8 cellular contexts compared by ENCODE assay signal in the genomic region with DNA sequence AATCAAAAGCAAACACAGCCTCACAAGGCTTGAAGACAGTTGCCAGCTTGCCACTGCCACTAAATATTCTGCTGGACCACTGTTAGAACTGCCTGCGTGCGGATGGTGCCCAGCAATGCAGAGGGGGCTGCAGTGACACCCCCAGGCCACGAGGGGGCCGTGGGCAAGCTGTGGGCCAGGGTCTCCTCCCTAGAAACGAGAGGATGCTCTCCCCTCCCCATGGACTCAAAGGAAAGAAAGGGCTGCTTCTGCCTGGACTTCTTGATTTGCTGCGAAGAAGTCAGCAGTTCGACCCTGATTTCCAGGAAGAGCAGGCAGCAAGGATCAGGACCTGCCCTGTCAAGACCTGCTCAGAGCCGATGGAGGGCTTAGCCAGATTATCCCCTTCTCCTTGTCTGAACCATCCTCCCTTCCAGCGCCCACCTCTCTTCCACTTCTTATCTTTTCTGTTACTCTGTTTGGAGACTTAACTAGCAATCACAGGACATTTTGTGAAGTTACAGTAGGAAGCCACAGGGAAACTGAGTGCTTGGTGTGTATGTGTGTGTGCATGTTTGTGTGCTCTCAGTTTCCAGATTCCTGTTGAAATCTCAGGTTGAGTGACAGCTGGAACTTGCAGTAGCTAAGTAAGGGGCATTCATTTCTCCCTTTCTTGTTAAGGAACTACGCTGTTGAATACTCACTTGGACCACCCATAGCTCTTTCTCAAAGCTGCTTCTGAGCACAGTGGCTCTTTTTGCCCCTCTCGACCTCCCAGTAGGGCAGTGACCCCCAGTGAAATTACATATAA. TPM values are rescaled to one million over a fixed set of nuclear protein-coding genes. Genes with fewer than 3 reads are reported as not detected.
A peak's percentile ranks its signal among the peaks of the same experiment; 100 is the strongest.
DNase-seq lines count a peak whose midpoint lies in the region; ATAC-seq, FAIRE-seq and TF ChIP-seq lines count a peak whose summit lies in the region.

No MANE protein-coding gene starts in this region.

- H3K27ac ChIP-seq in dorsolateral prefrontal cortex (peak overlapping the region in 56 of 59 donors; percentile 0 to 92 (median 74)), mesendoderm (ENCODE audit: low read depth, low read length) (no peak overlapping the region), thyroid gland (peak overlapping the region; percentile 74 to 92 (median 77))

- FAIRE-seq in D721Med (lab: Jason Lieb, UNC), result no peak

- no peaks in the 10 kb centered on the region for H3K9me3 ChIP-seq in thyroid gland

- no peak overlapping the region for H3K23ac ChIP-seq in mesendoderm (ENCODE audit: low read length)

- no peak overlapping the region for H3K4me2 ChIP-seq in mesendoderm (ENCODE audit: low read length)

- H3K27me3 ChIP-seq in dorsolateral prefrontal cortex (no peaks in the 10 kb centered on the region), mesendoderm (ENCODE audit: insufficient read depth, low read length, poor library complexity) (no peaks in the 10 kb centered on the region), thyroid gland (no peaks in the 10 kb centered on the region)

- H3K18ac ChIP-seq in mesendoderm (ENCODE audit: low read length), result no peak overlapping the region

- peak in 1 of 2 donors; percentile 26 for TF ChIP-seq POLR2A in thyroid gland (IDR thresholded peaks at IDR 0.05)

- ATAC-seq in GM21737 (IDR thresholded peaks at IDR 0.05; ENCODE audit: unreplicated experiment) (no peak), HG03520 (IDR thresholded peaks at IDR 0.05; ENCODE audit: unreplicated experiment) (no peak)

- H2BK15ac ChIP-seq in mesendoderm (replicated peaks; ENCODE audit: low read depth), result no peak overlapping the region

- peak; percentile 19 for DNase-seq in D721Med (ENCODE audit: insufficient read length, low spot score)
- DNase-seq in LNCaP clone FGC (ENCODE audit: low read depth), result no peak
- DNase-seq in activated CD4-positive, alpha-beta T cell treated with anti-CD3 and anti-CD28 coated beads for 4 hours, result peak; percentile 50
- DNase-seq in dorsolateral prefrontal cortex, result peak; percentile 52 to 79 (median 66)
- DNase-seq in mesendoderm, result peak; percentile 79
- peak; percentile 47 to 51 for DNase-seq in thyroid gland

- H3K4ac ChIP-seq in mesendoderm (ENCODE audit: low read depth, low read length), result no peak overlapping the region

- H3K4me1 ChIP-seq in mesendoderm (ENCODE audit: control insufficient read depth, low read depth, low read length), result peaks cover 11% of the 10 kb centered on the region
- H3K4me1 ChIP-seq in thyroid gland, result peaks cover 34 to 68% of the 10 kb centered on the region in 2 donors

- H3K36me3 ChIP-seq in mesendoderm (ENCODE audit: control insufficient read depth, insufficient read depth, low read length) (no peaks in the 10 kb centered on the region), thyroid gland (no peaks in the 10 kb centered on the region)

- H4K8ac ChIP-seq in mesendoderm (ENCODE audit: low read depth, low read length), result no peak overlapping the region

- no peak overlapping the region for H2BK120ac ChIP-seq in mesendoderm (ENCODE audit: low read depth, low read length)

- H2BK5ac ChIP-seq in mesendoderm (ENCODE audit: low read length), result no peak overlapping the region

- no peak overlapping the region for H3K9ac ChIP-seq in mesendoderm (ENCODE audit: low read length)

- TF ChIP-seq CTCF in D721Med (IDR thresholded peaks at IDR 0.05; ENCODE audit: insufficient read depth, missing control alignments) (peak; percentile 65), LNCaP clone FGC (IDR thresholded peaks at IDR 0.05; ENCODE audit: control insufficient read depth, extremely low read depth, insufficient read depth) (peak; percentile 37), dorsolateral prefrontal cortex (IDR thresholded peaks at IDR 0.05 in 54 of 56, conservative IDR thresholded peaks at IDR 0.05 in 2 of 56; ENCODE audit: low read depth in 1 of 56, partially characterized antibody in 56 of 56) (peak; percentile 27 to 90 (median 81)), thyroid gland (IDR thresholded peaks at IDR 0.05) (peak; percentile 60 to 87 (median 79))

- intact Hi-C loops in dorsolateral prefrontal cortex (cut with DNase I), result loop anchor here in 1 of 2 donors (2.0 to 5.0 kb wide), 5 partner anchors 52 to 178 kb away; partner anchors contain the start of gene LDLRAP1
- intact Hi-C loops in thyroid gland (cut with DNase I), result loop anchor here (5.0 to 10.0 kb wide), 2 partner anchors 76 to 123 kb away; no protein-coding TSS in a partner anchor

- H3K79me1 ChIP-seq in mesendoderm (ENCODE audit: low read length), result no peaks in the 10 kb centered on the region

- no peak overlapping the region for H3K4me3 ChIP-seq in LNCaP clone FGC (ENCODE audit: low read depth, low read length)
- peak overlapping the region; percentile 10 to 93 (median 84) for H3K4me3 ChIP-seq in dorsolateral prefrontal cortex
- H3K4me3 ChIP-seq in mesendoderm (ENCODE audit: low read length), result no peak overlapping the region
- no peak overlapping the region for H3K4me3 ChIP-seq in thyroid gland (replicated peaks in 1 of 3)

- H3K56ac ChIP-seq in mesendoderm (ENCODE audit: low read length), result peak overlapping the region; percentile 43

- whole genome bisulfite sequencing in mesendoderm (ENCODE audit: extremely low coverage, insufficient coverage, low lambda C conversion rate), result no CpG with 5 or more reads among the region's 11 CpGs
- 53 to 62% methylated on average over 8 to 11 of the region's 11 CpGs for WGBS in thyroid gland, 2 donors

- H2AK5ac ChIP-seq in mesendoderm (ENCODE audit: low read length), result no peak overlapping the region

- no peak overlapping the region for H4K5ac ChIP-seq in mesendoderm (ENCODE audit: low read length)

- H3K79me2 ChIP-seq in mesendoderm (ENCODE audit: control insufficient read depth, insufficient read depth, low read length), result no peaks in the 10 kb centered on the region

RNA-seq across cellular contexts. Expression of gene MAN1C1, which starts 2.7 kb away (rescaled TPM):
- total RNA-seq in dorsolateral prefrontal cortex (10 to 100 TPM; 32.3 to 86.5 (median 58.9) TPM), thyroid gland (10 to 100 TPM; 28.1 to 60.4 (median 32.7) TPM)
- 7.7 TPM for polyA plus RNA-seq in mesendoderm (2013, experiment 1 of 2)
- 7.4 TPM for polyA plus RNA-seq in mesendoderm (2013, experiment 2 of 2)

Comparison
In these comparisons a context has a peak if more than half of its experiments do, and no peak if none do; other contexts are left out.
1. H3K4me3 ChIP-seq: peak in dorsolateral prefrontal cortex (59 of 59); none in LNCaP clone FGC (single experiment), mesendoderm (single experiment) and thyroid gland (0 of 3).
2. Peak in every context shown above with its lines, with median percentiles within 50 percentile points of each other: CTCF ChIP-seq.